In genomic region chr6:158026054-158026900, GRCh38 we compare ENCODE assay signal across 8 cellular contexts. TPM values are rescaled to one million over a fixed set of nuclear protein-coding genes. Genes with fewer than 3 reads are reported as not detected.
DNase-seq lines count a peak whose midpoint lies in the region; ATAC-seq and TF ChIP-seq lines count a peak whose summit lies in the region.

No MANE protein-coding gene starts in this region.

- H3K4me3 Mint-ChIP-seq in naive thymus-derived CD8-positive, alpha-beta T cell = peak overlapping the region; percentile 73 to 91 (median 86)
- H3K4me3 Mint-ChIP-seq in stimulated activated naive CD8-positive, alpha-beta T cell treated with anti-CD3 and anti-CD28 coated beads, Interleukin-15, amount 100 ng/mL, for 72 hours = peak overlapping the region; percentile 87 to 88

- peak overlapping the region; percentile 90 to 99 (median 98) for H3K27ac Mint-ChIP-seq in naive thymus-derived CD8-positive, alpha-beta T cell
- H3K27ac Mint-ChIP-seq in stimulated activated naive CD8-positive, alpha-beta T cell treated with anti-CD3 and anti-CD28 coated beads, Interleukin-15, amount 100 ng/mL, for 72 hours = peak overlapping the region; percentile 99 to 100

- TF ChIP-seq CTCF in epithelial cell of esophagus (IDR thresholded peaks at IDR 0.05; ENCODE audit: insufficient read depth, low read depth, low read length, missing control alignments) = peak; percentile 27

- peaks cover 28 to 42% (median 40%) of the 10 kb centered on the region in 4 donors for H3K4me1 Mint-ChIP-seq in naive thymus-derived CD8-positive, alpha-beta T cell
- peaks cover 63% of the 10 kb centered on the region for H3K4me1 Mint-ChIP-seq in stimulated activated naive CD8-positive, alpha-beta T cell treated with anti-CD3 and anti-CD28 coated beads, Interleukin-15, amount 100 ng/mL, for 72 hours

- peak; percentile 72 for ATAC-seq in GM19324 (IDR thresholded peaks at IDR 0.05; ENCODE audit: low FRiP score, unreplicated experiment)
- peak; percentile 91 for ATAC-seq in HG03439 (IDR thresholded peaks at IDR 0.05; ENCODE audit: unreplicated experiment)
- peak; percentile 76 to 79 for ATAC-seq in naive thymus-derived CD8-positive, alpha-beta T cell
- ATAC-seq in stimulated activated naive CD8-positive, alpha-beta T cell treated with anti-CD3 and anti-CD28 coated beads, Interleukin-15, amount 100 ng/mL, for 72 hours = peak; percentile 89

- DNase-seq in Ammon's horn (ENCODE audit: low spot score) (peak; percentile 75), NOMO-1 (lab: John Stamatoyannopoulos, UW; ENCODE audit: unreplicated experiment in 2 of 2) (peak; percentile 57 to 66), epithelial cell of esophagus (ENCODE audit: low read depth) (peak; percentile 92)
- peak; percentile 80 for DNase-seq in activated CD8-positive, alpha-beta memory T cell treated with anti-CD3 and anti-CD28 coated beads, Interleukin-2, amount 50 U/mL, for 4 hours
- DNase-seq in naive thymus-derived CD8-positive, alpha-beta T cell = peak; percentile 67 to 94 (median 82)
- peak; percentile 87 to 88 for DNase-seq in stimulated activated naive CD8-positive, alpha-beta T cell treated with anti-CD3 and anti-CD28 coated beads, Interleukin-15, amount 100 ng/mL, for 72 hours

- H3K4me3 ChIP-seq in epithelial cell of esophagus (ENCODE audit: low read length) = no peak overlapping the region

- H3K36me3 Mint-ChIP-seq in naive thymus-derived CD8-positive, alpha-beta T cell = peaks cover 0 to 3% (median 0%) of the 10 kb centered on the region in 3 donors

- H3K27me3 Mint-ChIP-seq in naive thymus-derived CD8-positive, alpha-beta T cell = no peaks in the 10 kb centered on the region
- H3K27me3 Mint-ChIP-seq in stimulated activated naive CD8-positive, alpha-beta T cell treated with anti-CD3 and anti-CD28 coated beads, Interleukin-15, amount 100 ng/mL, for 72 hours = no peaks in the 10 kb centered on the region

- no peaks in the 10 kb centered on the region for H3K9me3 Mint-ChIP-seq in naive thymus-derived CD8-positive, alpha-beta T cell
- H3K9me3 Mint-ChIP-seq in stimulated activated naive CD8-positive, alpha-beta T cell treated with anti-CD3 and anti-CD28 coated beads, Interleukin-15, amount 100 ng/mL, for 72 hours = no peaks in the 10 kb centered on the region

- POLR2A ChIA-PET in naive thymus-derived CD8-positive, alpha-beta T cell (lab: Charles Lee) = interaction anchor here (0.6 to 2.1 kb wide), 11 partner anchors 12 to 616 kb away, joined by 3 to 11 read pairs (median 7); partner anchors contain the start of gene SYNJ2

RNA-seq across cellular contexts. Expression of gene SYNJ2, which starts 44.6 kb away (rescaled TPM):
- 10 to 100 TPM; 15.7 to 16.3 TPM for total RNA-seq in naive thymus-derived CD8-positive, alpha-beta T cell
- 1 to 10 TPM; 5.2 to 8.5 (median 8.2) TPM for polyA plus RNA-seq in naive thymus-derived CD8-positive, alpha-beta T cell
